15 cellular contexts compared by ENCODE assay signal in genomic region chr9:77927265-77927664, GRCh38.
DNase-seq lines count a peak whose midpoint lies in the region; ATAC-seq and FAIRE-seq lines count a peak whose summit lies in the region.
"Had no signal": no experiment of that assay in that cellular context is flagged by ENCODE, and none has a peak within 500 bp of the region (broad histone marks: within the 10 kb centered on the region; RNA-seq: fewer than 3 reads in every experiment).

No MANE protein-coding gene starts in this region.

- H3K9me3 ChIP-seq in KOPT-K1 (ENCODE audit: insufficient read depth, low read length, poor library complexity, severe bottlenecking) (no peaks in the 10 kb centered on the region), adipocyte (ENCODE audit: control insufficient read depth, low read length) (no peaks in the 10 kb centered on the region), small intestine (ENCODE audit: control insufficient read depth, low read depth) (no peaks in the 10 kb centered on the region)
- H3K9me3 ChIP-seq: colonic mucosa, lower lobe of right lung had no signal

- ATAC-seq in HG03442 (IDR thresholded peaks at IDR 0.05; ENCODE audit: unreplicated experiment) = no peak

- no peak for FAIRE-seq in small intestine (lab: Jason Lieb, UNC)

- H3K27me3 ChIP-seq in adipocyte (replicated peaks; ENCODE audit: control insufficient read depth, insufficient read depth, low read length) (no peaks in the 10 kb centered on the region), small intestine (ENCODE audit: control insufficient read depth in 2 of 2, insufficient read depth in 2 of 2, low read length in 2 of 2) (no peaks in the 10 kb centered on the region)
- H3K27me3 ChIP-seq: colonic mucosa had no signal

- H3K4me1 ChIP-seq in adipocyte (ENCODE audit: control insufficient read depth, insufficient read depth, low read length) = peaks cover 30% of the 10 kb centered on the region
- no peaks in the 10 kb centered on the region for H3K4me1 ChIP-seq in small intestine (ENCODE audit: control insufficient read depth in 2 of 2, insufficient read depth in 1 of 2, low read depth in 1 of 2, low read length in 1 of 2)

- H3K9ac ChIP-seq in adipocyte (ENCODE audit: low read length) = no peak overlapping the region

- H3K36me3 ChIP-seq in KOPT-K1 (ENCODE audit: insufficient read depth, low read length) = peaks cover 8% of the 10 kb centered on the region
- no peaks in the 10 kb centered on the region for H3K36me3 ChIP-seq in adipocyte (ENCODE audit: control insufficient read depth, insufficient read depth, low read length, severe bottlenecking)
- H3K36me3 ChIP-seq in small intestine (ENCODE audit: control insufficient read depth in 2 of 2, insufficient read depth in 2 of 2, low read length in 2 of 2) = no peaks in the 10 kb centered on the region
- H3K36me3 ChIP-seq: colonic mucosa, lower lobe of right lung had no signal

- DNase-seq in AG08395 (ENCODE audit: low spot score) (peak; percentile 54), adipocyte (ENCODE audit: low read depth) (peak; percentile 68), kidney glomerular epithelial cell (lab: John Stamatoyannopoulos, UW) (peak; percentile 16), small intestine (no peak), activated gamma-delta T cell treated with Interleukin-2 at 50 U/mL for 16 hours (no peak), DMS 273 treated with DMSO at 0.1 percent for 48 hours (lab: John Stamatoyannopoulos, UW) (no peak)
- DNase-seq: activated CD4-positive, alpha-beta T cell treated with anti-CD3 and anti-CD28 coated beads for 1 hour; activated effector memory CD4-positive, alpha-beta T cell treated with anti-CD3 and anti-CD28 coated beads, Interleukin-2, amount 50 U/mL, for 16 hours; colonic mucosa; H7; lower lobe of right lung; NCI-H510A had no signal

- peak overlapping the region; percentile 67 for H3K27ac ChIP-seq in KOPT-K1 (ENCODE audit: low read depth, low read length, poor library complexity, severe bottlenecking)
- no peak overlapping the region for H3K27ac ChIP-seq in small intestine (ENCODE audit: low read depth in 1 of 2, low read length in 1 of 2)
- H3K27ac ChIP-seq: C4-2B, colonic mucosa, lower lobe of right lung had no signal

- H3K4me3 ChIP-seq in adipocyte (ENCODE audit: low read length) = peak overlapping the region; percentile 26
- no peak overlapping the region for H3K4me3 ChIP-seq in small intestine (ENCODE audit: low read depth in 1 of 2, low read length in 2 of 2)
- H3K4me3 ChIP-seq: colonic mucosa, lower lobe of right lung had no signal

- WGBS in small intestine, 3 donors = 49 to 65% (median 62%) methylated on average over 2 of the region's 2 CpGs

Comparison
In these comparisons a context has a peak if more than half of its experiments do, and no peak if none do; other contexts are left out.
1. DNase-seq: peak in AG08395 (single experiment), adipocyte (single experiment) and kidney glomerular epithelial cell (single experiment); none in small intestine (single experiment), activated gamma-delta T cell treated with Interleukin-2 at 50 U/mL for 16 hours (single experiment) and DMS 273 treated with DMSO at 0.1 percent for 48 hours (single experiment).